In the genomic region with DNA sequence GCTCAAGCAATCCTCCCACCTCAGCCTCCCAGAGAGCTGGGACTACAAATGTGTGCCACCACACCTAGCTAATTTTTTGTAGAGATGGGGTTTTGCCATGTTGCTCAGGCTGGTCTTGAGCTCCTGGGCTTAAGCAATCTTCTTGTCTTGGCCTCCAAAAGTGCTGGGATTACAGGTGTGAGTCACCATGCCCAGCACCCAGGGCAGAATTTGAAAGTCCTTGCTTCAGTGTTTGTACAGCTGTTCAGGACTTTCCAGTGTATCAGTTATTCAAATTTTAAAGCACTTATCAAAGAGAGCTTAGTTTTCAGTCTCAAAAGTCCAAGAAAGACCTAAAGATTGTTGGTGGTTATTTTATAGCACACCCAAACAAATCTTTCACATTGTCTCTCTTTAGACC, we compare ENCODE assay signal across 10 cellular contexts. TPM values are rescaled to one million over a fixed set of nuclear protein-coding genes. Genes with fewer than 3 reads are reported as not detected.
DNase-seq lines count a peak whose midpoint lies in the region; ATAC-seq and TF ChIP-seq lines count a peak whose summit lies in the region.
"Had no signal": no experiment of that assay in that cellular context is flagged by ENCODE, and none has a peak within 500 bp of the region (broad histone marks: within the 10 kb centered on the region; RNA-seq: fewer than 3 reads in every experiment).

No MANE protein-coding gene starts in this region.

- no peaks in the 10 kb centered on the region for H3K9me3 ChIP-seq in heart left ventricle

- H3K4me3 ChIP-seq in heart left ventricle = no peak overlapping the region

- no peaks in the 10 kb centered on the region for H3K36me3 Mint-ChIP-seq in naive thymus-derived CD8-positive, alpha-beta T cell

- H3K4me1 Mint-ChIP-seq in naive thymus-derived CD8-positive, alpha-beta T cell = peaks cover 16 to 33% (median 27%) of the 10 kb centered on the region in 4 donors

- peaks cover 0 to 11% (median 0%) of the 10 kb centered on the region in 9 donors for H3K9me3 Mint-ChIP-seq in naive thymus-derived CD8-positive, alpha-beta T cell

- peak; percentile 59 for DNase-seq in amniotic epithelial cell (ENCODE audit: low read depth)
- no peak for DNase-seq in naive thymus-derived CD8-positive, alpha-beta T cell
- no peak for DNase-seq in heart left ventricle
- no peak for DNase-seq in NCI-H2107 (lab: John Stamatoyannopoulos, UW)
- DNase-seq: activated T-cell treated with anti-CD3 and anti-CD28 coated beads for 4 hours, NCI-H1048 had no signal

- ATAC-seq in GM18868 (IDR thresholded peaks at IDR 0.05; ENCODE audit: unreplicated experiment) (peak; percentile 69), HG02798 (IDR thresholded peaks at IDR 0.05; ENCODE audit: poor library complexity, unreplicated experiment) (peak; percentile 76), HG03378 (IDR thresholded peaks at IDR 0.05; ENCODE audit: unreplicated experiment) (no peak), heart left ventricle (no peak), HG03457 (IDR thresholded peaks at IDR 0.05; ENCODE audit: unreplicated experiment) (no peak)
- no peak for ATAC-seq in naive thymus-derived CD8-positive, alpha-beta T cell

- no peak overlapping the region for H3K27ac ChIP-seq in heart left ventricle

- intact Hi-C loops in heart left ventricle (cut with DNase I) = loop anchor here in 2 of 10 donors (5.0 to 10.0 kb wide), 2 partner anchors 152 to 249 kb away; no protein-coding TSS in a partner anchor

- TF ChIP-seq CTCF in heart left ventricle (IDR thresholded peaks at IDR 0.05) = no peak

- H3K4me3 Mint-ChIP-seq in naive thymus-derived CD8-positive, alpha-beta T cell = no peak overlapping the region

- no peaks in the 10 kb centered on the region for H3K27me3 ChIP-seq in heart left ventricle

- TF ChIP-seq POLR2A in heart left ventricle (IDR thresholded peaks at IDR 0.05) = no peak

- POLR2A ChIA-PET in naive thymus-derived CD8-positive, alpha-beta T cell (lab: Charles Lee) = interaction anchor here (1.1 kb wide), 1 partner anchor 26 kb away, joined by 3 read pairs; no protein-coding TSS in a partner anchor

- H3K36me3 ChIP-seq in heart left ventricle = no peaks in the 10 kb centered on the region

- peaks cover 0 to 5% (median 0%) of the 10 kb centered on the region in 5 donors for H3K27me3 Mint-ChIP-seq in naive thymus-derived CD8-positive, alpha-beta T cell

- peaks cover 0 to 28% (median 8%) of the 10 kb centered on the region in 12 donors for H3K4me1 ChIP-seq in heart left ventricle

- H3K27ac Mint-ChIP-seq in naive thymus-derived CD8-positive, alpha-beta T cell = peak overlapping the region in 7 of 10 donors; percentile 44 to 96 (median 81)

RNA-seq across cellular contexts. Expression of a gene that starts 43.6 kb away (rescaled TPM):
- 10 to 100 TPM; 12.7 to 13.5 TPM for total RNA-seq in naive thymus-derived CD8-positive, alpha-beta T cell
- polyA plus RNA-seq in naive thymus-derived CD8-positive, alpha-beta T cell = 1 to 10 TPM; 3.9 to 9.6 (median 4.1) TPM
- total RNA-seq in heart left ventricle = 10 to 100 TPM in 4 of 9 donors, 1 to 10 TPM in 5; 8.7 to 14.0 (median 9.6) TPM
- polyA plus RNA-seq in heart left ventricle = 1 to 10 TPM; 6.4 to 8.7 TPM

Comparison
In these comparisons a context has a peak if more than half of its experiments do, and no peak if none do; other contexts are left out.
1. ATAC-seq: peak in GM18868 (single experiment) and HG02798 (single experiment); none in naive thymus-derived CD8-positive, alpha-beta T cell (0 of 2), HG03378 (single experiment), heart left ventricle (0 of 4) and HG03457 (single experiment).